Comparison of ENCODE assay signal across 1 cellular context in the genomic region with DNA sequence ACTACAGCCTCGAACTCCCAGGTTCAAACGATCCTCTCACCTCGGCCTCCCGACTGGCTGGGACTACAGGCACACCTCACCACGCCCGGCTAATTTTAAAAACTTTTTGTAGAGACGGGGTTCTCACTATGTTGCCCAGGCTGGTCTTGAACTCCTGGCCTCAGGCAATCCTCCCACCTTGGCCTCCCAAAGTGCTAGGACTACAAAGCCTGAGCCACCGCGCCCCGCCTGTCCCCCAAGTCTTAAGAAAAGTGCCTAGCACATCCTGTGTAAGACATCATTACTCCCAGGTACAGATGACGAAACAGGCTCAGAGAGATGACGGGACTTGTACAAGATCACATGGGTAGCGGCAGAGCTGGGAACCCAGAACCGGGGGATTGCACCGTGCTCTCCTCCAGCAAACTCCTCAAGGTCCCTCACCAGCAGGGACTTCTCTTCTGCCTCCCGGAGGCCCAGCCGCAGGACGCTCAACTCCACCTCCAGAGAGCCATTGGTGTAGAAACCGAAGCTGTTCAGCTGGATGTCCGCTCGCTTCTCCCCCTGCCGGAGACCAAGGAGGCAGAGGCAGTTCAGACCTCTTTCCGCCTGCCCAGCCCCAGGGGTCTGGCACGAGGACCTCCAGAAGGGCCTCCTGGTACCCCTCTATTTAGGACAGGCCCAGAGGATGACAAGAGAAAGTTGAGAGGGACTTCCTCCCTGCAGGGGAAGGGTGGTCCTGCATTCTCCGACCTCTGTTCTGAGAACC.
TF ChIP-seq lines count a peak whose summit lies in the region.

No MANE protein-coding gene starts in this region.

TF ChIP-seq in HepG2, 621 proteins besides CTCF, POLR2A, EP300 and RAD21 (continued from another document and continues in another):
- TF ChIP-seq, protein P1, sequence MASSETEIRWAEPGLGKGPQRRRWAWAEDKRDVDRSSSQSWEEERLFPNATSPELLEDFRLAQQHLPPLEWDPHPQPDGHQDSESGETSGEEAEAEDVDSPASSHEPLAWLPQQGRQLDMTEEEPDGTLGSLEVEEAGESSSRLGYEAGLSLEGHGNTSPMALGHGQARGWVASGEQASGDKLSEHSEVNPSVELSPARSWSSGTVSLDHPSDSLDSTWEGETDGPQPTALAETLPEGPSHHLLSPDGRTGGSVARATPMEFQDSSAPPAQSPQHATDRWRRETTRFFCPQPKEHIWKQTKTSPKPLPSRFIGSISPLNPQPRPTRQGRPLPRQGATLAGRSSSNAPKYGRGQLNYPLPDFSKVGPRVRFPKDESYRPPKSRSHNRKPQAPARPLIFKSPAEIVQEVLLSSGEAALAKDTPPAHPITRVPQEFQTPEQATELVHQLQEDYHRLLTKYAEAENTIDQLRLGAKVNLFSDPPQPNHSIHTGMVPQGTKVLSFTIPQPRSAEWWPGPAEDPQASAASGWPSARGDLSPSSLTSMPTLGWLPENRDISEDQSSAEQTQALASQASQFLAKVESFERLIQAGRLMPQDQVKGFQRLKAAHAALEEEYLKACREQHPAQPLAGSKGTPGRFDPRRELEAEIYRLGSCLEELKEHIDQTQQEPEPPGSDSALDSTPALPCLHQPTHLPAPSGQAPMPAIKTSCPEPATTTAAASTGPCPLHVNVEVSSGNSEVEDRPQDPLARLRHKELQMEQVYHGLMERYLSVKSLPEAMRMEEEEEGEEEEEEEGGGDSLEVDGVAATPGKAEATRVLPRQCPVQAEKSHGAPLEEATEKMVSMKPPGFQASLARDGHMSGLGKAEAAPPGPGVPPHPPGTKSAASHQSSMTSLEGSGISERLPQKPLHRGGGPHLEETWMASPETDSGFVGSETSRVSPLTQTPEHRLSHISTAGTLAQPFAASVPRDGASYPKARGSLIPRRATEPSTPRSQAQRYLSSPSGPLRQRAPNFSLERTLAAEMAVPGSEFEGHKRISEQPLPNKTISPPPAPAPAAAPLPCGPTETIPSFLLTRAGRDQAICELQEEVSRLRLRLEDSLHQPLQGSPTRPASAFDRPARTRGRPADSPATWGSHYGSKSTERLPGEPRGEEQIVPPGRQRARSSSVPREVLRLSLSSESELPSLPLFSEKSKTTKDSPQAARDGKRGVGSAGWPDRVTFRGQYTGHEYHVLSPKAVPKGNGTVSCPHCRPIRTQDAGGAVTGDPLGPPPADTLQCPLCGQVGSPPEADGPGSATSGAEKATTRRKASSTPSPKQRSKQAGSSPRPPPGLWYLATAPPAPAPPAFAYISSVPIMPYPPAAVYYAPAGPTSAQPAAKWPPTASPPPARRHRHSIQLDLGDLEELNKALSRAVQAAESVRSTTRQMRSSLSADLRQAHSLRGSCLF (CRISPR knock-in tag; IDR thresholded peaks at IDR 0.05; ENCODE audit: borderline replicate concordance) = no peak
- no peak for TF ChIP-seq KAT2B (IDR thresholded peaks at IDR 0.05; ENCODE audit: borderline replicate concordance, low read depth, low read length)
- TF ChIP-seq ZFP62 (CRISPR knock-in tag; IDR thresholded peaks at IDR 0.05) = no peak
- no peak for TF ChIP-seq HNRNPH1 (optimal IDR thresholded peaks at IDR 0.05; ENCODE audit: low read depth, low read length)
- TF ChIP-seq CHD4 (IDR thresholded peaks at IDR 0.05; ENCODE audit: borderline replicate concordance, low read length) = no peak
- TF ChIP-seq, protein P2, sequence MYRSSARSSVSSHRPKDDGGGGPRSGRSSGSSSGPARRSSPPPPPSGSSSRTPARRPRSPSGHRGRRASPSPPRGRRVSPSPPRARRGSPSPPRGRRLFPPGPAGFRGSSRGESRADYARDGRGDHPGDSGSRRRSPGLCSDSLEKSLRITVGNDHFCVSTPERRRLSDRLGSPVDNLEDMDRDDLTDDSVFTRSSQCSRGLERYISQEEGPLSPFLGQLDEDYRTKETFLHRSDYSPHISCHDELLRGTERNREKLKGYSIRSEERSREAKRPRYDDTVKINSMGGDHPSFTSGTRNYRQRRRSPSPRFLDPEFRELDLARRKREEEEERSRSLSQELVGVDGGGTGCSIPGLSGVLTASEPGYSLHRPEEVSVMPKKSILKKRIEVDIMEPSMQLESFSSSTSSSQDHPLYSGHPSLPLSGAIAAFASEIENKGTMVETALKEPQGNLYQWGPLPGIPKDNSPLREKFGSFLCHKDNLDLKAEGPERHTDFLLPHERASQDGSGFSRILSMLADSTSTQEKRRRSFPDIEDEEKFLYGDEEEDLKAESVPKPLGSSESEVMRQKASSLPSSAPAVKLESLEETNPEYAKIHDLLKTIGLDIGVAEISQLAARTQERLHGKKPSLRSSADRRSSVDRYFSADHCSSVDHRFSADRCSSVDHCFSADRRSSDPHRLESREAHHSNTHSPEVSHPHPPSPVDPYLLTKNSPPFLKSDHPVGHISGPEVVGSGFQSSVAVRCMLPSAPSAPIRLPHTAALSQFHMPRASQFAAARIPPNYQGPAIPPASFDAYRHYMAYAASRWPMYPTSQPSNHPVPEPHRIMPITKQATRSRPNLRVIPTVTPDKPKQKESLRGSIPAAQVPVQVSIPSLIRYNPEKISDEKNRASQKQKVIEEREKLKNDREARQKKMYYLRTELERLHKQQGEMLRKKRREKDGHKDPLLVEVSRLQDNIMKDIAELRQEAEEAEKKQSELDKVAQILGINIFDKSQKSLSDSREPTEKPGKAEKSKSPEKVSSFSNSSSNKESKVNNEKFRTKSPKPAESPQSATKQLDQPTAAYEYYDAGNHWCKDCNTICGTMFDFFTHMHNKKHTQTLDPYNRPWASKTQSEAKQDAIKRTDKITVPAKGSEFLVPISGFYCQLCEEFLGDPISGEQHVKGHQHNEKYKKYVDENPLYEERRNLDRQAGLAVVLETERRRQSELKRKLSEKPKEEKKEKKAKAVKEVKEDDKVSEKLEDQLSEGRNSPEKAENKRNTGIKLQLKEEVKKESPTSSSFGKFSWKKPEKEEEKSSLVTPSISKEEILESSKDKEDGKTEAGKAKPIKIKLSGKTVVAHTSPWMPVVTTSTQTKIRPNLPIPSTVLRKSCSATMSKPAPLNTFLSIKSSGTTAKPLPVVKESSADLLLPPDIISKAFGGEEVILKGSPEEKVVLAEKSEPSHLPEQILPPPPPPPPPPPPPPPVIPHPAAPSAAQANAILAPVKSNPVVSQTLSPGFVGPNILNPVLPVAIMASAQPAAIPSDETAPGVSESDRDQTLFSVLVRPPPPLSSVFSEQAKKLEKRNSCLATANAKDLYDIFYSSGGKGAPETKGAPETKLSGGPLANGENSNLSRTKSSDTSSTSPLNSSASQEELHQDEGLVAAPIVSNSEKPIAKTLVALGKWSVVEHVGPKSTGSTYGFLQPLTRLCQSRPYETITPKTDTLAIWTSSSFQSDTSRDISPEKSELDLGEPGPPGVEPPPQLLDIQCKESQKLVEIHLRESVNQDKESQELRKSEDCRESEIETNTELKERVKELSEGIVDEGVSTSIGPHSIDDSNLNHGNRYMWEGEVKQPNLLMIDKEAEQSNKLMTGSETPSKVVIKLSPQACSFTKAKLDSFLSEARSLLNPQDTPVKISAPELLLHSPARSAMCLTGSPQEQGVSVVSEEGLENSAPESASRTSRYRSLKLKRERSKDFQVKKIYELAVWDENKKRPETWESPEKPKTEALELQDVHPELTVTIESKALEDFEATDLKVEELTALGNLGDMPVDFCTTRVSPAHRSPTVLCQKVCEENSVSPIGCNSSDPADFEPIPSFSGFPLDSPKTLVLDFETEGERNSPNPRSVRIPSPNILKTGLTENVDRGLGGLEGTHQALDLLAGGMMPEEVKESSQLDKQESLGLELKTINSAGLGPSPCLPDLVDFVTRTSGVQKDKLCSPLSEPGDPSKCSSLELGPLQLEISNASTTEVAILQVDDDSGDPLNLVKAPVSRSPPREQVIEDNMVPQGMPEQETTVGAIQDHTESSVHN (CRISPR knock-in tag; IDR thresholded peaks at IDR 0.05) = no peak
- TF ChIP-seq AHR (CRISPR knock-in tag; IDR thresholded peaks at IDR 0.05) = no peak
- no peak for TF ChIP-seq TMF1 (CRISPR knock-in tag; IDR thresholded peaks at IDR 0.05; ENCODE audit: low read depth)
- TF ChIP-seq ZNF7 (CRISPR knock-in tag; IDR thresholded peaks at IDR 0.05) = no peak
- TF ChIP-seq, protein P3, sequence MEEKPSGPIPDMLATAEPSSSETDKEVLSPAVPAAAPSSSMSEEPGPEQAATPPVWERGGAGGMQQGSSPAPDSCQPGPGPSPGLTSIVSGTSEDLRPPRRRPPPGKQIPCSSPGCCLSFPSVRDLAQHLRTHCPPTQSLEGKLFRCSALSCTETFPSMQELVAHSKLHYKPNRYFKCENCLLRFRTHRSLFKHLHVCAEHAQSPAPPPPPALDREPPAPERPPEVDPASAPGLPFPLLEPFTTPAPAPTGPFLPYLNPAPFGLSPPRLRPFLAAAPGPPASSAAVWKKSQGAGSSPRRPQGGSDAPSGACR (CRISPR knock-in tag; IDR thresholded peaks at IDR 0.05) = peak; percentile 43; the same call in 1 of the 2 replicates
- TF ChIP-seq HOXA9 (CRISPR knock-in tag; IDR thresholded peaks at IDR 0.05; ENCODE audit: borderline replicate concordance) = no peak
- TF ChIP-seq REPIN1 (CRISPR knock-in tag; IDR thresholded peaks at IDR 0.05; ENCODE audit: borderline replicate concordance, low read depth) = peak; percentile 41; the same call in 1 of the 2 replicates
- TF ChIP-seq, protein P4, sequence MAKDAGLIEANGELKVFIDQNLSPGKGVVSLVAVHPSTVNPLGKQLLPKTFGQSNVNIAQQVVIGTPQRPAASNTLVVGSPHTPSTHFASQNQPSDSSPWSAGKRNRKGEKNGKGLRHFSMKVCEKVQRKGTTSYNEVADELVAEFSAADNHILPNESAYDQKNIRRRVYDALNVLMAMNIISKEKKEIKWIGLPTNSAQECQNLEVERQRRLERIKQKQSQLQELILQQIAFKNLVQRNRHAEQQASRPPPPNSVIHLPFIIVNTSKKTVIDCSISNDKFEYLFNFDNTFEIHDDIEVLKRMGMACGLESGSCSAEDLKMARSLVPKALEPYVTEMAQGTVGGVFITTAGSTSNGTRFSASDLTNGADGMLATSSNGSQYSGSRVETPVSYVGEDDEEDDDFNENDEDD (CRISPR knock-in tag; IDR thresholded peaks at IDR 0.05; ENCODE audit: borderline replicate concordance) = no peak
- TF ChIP-seq, protein P5, sequence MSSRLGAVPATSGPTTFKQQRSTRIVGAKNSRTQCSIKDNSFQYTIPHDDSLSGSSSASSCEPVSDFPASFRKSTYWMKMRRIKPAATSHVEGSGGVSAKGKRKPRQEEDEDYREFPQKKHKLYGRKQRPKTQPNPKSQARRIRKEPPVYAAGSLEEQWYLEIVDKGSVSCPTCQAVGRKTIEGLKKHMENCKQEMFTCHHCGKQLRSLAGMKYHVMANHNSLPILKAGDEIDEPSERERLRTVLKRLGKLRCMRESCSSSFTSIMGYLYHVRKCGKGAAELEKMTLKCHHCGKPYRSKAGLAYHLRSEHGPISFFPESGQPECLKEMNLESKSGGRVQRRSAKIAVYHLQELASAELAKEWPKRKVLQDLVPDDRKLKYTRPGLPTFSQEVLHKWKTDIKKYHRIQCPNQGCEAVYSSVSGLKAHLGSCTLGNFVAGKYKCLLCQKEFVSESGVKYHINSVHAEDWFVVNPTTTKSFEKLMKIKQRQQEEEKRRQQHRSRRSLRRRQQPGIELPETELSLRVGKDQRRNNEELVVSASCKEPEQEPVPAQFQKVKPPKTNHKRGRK (CRISPR knock-in tag; IDR thresholded peaks at IDR 0.05) = no peak
- TF ChIP-seq ARNT (IDR thresholded peaks at IDR 0.05) = no peak
- TF ChIP-seq, protein P6, sequence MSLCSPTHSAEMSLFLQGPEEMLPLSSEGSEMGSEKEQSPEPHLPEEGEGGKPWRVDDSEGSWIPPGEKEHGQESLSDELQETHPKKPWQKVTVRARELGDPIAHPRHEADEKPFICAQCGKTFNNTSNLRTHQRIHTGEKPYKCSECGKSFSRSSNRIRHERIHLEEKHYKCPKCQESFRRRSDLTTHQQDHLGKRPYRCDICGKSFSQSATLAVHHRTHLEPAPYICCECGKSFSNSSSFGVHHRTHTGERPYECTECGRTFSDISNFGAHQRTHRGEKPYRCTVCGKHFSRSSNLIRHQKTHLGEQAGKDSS (CRISPR knock-in tag; IDR thresholded peaks at IDR 0.05; ENCODE audit: borderline replicate concordance, low read depth) = no peak; the same call in 1 of the 2 replicates
- peak; percentile 73 for TF ChIP-seq MED1 (CRISPR knock-in tag; IDR thresholded peaks at IDR 0.05)
- TF ChIP-seq, protein P7, sequence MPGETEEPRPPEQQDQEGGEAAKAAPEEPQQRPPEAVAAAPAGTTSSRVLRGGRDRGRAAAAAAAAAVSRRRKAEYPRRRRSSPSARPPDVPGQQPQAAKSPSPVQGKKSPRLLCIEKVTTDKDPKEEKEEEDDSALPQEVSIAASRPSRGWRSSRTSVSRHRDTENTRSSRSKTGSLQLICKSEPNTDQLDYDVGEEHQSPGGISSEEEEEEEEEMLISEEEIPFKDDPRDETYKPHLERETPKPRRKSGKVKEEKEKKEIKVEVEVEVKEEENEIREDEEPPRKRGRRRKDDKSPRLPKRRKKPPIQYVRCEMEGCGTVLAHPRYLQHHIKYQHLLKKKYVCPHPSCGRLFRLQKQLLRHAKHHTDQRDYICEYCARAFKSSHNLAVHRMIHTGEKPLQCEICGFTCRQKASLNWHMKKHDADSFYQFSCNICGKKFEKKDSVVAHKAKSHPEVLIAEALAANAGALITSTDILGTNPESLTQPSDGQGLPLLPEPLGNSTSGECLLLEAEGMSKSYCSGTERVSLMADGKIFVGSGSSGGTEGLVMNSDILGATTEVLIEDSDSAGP (CRISPR knock-in tag; IDR thresholded peaks at IDR 0.05; ENCODE audit: borderline replicate concordance) = no peak
- TF ChIP-seq, protein P8, sequence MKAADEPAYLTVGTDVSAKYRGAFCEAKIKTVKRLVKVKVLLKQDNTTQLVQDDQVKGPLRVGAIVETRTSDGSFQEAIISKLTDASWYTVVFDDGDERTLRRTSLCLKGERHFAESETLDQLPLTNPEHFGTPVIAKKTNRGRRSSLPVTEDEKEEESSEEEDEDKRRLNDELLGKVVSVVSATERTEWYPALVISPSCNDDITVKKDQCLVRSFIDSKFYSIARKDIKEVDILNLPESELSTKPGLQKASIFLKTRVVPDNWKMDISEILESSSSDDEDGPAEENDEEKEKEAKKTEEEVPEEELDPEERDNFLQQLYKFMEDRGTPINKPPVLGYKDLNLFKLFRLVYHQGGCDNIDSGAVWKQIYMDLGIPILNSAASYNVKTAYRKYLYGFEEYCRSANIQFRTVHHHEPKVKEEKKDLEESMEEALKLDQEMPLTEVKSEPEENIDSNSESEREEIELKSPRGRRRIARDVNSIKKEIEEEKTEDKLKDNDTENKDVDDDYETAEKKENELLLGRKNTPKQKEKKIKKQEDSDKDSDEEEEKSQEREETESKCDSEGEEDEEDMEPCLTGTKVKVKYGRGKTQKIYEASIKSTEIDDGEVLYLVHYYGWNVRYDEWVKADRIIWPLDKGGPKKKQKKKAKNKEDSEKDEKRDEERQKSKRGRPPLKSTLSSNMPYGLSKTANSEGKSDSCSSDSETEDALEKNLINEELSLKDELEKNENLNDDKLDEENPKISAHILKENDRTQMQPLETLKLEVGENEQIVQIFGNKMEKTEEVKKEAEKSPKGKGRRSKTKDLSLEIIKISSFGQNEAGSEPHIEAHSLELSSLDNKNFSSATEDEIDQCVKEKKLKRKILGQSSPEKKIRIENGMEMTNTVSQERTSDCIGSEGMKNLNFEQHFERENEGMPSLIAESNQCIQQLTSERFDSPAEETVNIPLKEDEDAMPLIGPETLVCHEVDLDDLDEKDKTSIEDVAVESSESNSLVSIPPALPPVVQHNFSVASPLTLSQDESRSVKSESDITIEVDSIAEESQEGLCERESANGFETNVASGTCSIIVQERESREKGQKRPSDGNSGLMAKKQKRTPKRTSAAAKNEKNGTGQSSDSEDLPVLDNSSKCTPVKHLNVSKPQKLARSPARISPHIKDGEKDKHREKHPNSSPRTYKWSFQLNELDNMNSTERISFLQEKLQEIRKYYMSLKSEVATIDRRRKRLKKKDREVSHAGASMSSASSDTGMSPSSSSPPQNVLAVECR (CRISPR knock-in tag; IDR thresholded peaks at IDR 0.05; ENCODE audit: borderline replicate concordance) = peak; percentile 55
- TF ChIP-seq ZNF496 (CRISPR knock-in tag; IDR thresholded peaks at IDR 0.05; ENCODE audit: insufficient replicate concordance) = no peak
- no peak for TF ChIP-seq GFI1 (CRISPR knock-in tag; IDR thresholded peaks at IDR 0.05; ENCODE audit: borderline replicate concordance)
- TF ChIP-seq, protein P9, sequence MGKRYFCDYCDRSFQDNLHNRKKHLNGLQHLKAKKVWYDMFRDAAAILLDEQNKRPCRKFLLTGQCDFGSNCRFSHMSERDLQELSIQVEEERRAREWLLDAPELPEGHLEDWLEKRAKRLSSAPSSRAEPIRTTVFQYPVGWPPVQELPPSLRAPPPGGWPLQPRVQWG (CRISPR knock-in tag; IDR thresholded peaks at IDR 0.05; ENCODE audit: borderline replicate concordance, low read depth) = no peak
- no peak for TF ChIP-seq CBX1 (IDR thresholded peaks at IDR 0.05; ENCODE audit: low read depth)
